ENCODE assay signal across 25 cellular contexts in the genomic region with DNA sequence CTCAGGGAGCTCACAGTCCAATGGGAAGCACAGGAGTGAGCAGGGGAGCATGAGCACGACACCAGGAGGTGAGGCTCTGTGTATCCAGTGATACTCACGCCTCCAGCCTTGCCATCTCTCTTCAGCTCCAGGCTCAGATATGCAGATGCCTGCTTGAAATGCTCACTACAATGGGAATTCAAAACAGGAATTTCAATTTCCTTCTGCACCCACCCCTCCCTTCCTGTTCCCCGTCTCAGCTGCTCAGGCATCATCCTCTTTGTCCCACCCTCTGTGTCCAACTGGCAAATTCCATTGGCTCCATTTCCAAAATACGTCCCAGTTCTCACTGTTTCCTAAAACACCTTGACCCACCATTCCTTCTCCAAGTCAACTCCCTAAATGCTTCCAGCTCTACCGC. TPM values are rescaled to one million over a fixed set of nuclear protein-coding genes. Genes with fewer than 3 reads are reported as not detected.
DNase-seq lines count a peak whose midpoint lies in the region; ATAC-seq, FAIRE-seq and TF ChIP-seq lines count a peak whose summit lies in the region.
"Had no signal": no experiment of that assay in that cellular context is flagged by ENCODE, and none has a peak within 500 bp of the region (broad histone marks: within the 10 kb centered on the region; RNA-seq: fewer than 3 reads in every experiment).

No MANE protein-coding gene starts in this region.

- no peaks in the 10 kb centered on the region for H4K20me1 ChIP-seq in HepG2 (ENCODE audit: insufficient read depth, low read length)

- H3K79me2 ChIP-seq in HepG2 (ENCODE audit: insufficient read depth, low read length) = no peaks in the 10 kb centered on the region

- 43% methylated on average over 5 of the region's 5 CpGs for whole genome bisulfite sequencing in liver
- 0% methylated on average over 4 of the region's 5 CpGs for WGBS in HepG2 (ENCODE audit: low lambda C conversion rate)
- 29 to 33% methylated on average over 5 of the region's 5 CpGs for WGBS in body of pancreas, 2 donors

- CTCF ChIA-PET in HepG2 (lab: Yijun Ruan, JAX; ENCODE audit: low intra/inter-chr PET ratio, low total read pairs) = no interaction called here

- no peak overlapping the region for H2AFZ ChIP-seq in HepG2 (ENCODE audit: low read length)

- H3K4me2 ChIP-seq in HepG2 (ENCODE audit: low read depth, low read length) = no peak overlapping the region

- H3K36me3 ChIP-seq in liver (ENCODE audit: control insufficient read depth in 4 of 4, insufficient read depth in 3 of 4, low read depth in 1 of 4, low read length in 3 of 4) (no peaks in the 10 kb centered on the region), HepG2 (replicated peaks in 1 of 2; ENCODE audit: control insufficient read depth in 1 of 2, insufficient read depth in 2 of 2, low read length in 2 of 2) (no peaks in the 10 kb centered on the region), upper lobe of right lung (no peaks in the 10 kb centered on the region), body of pancreas (replicated peaks in 1 of 2; ENCODE audit: insufficient read depth in 1 of 2, low read depth in 2 of 2) (no peaks in the 10 kb centered on the region)

- TF ChIP-seq POLR2A in HepG2 (IDR thresholded peaks at IDR 0.05; ENCODE audit: insufficient read depth in 1 of 2, low read depth in 2 of 2, low read length in 2 of 2) = no peak
- no peak for TF ChIP-seq POLR2A in body of pancreas (IDR thresholded peaks at IDR 0.05)

- peaks cover 0 to 7% (median 3%) of the 10 kb centered on the region in 4 donors for H3K9me3 ChIP-seq in liver (ENCODE audit: control insufficient read depth in 4 of 4, low read length in 3 of 4)
- no peaks in the 10 kb centered on the region for H3K9me3 ChIP-seq in HepG2 (ENCODE audit: low read length)
- H3K9me3 ChIP-seq in upper lobe of right lung = no peaks in the 10 kb centered on the region
- H3K9me3 ChIP-seq in body of pancreas = no peaks in the 10 kb centered on the region
- H3K9me3 ChIP-seq: Caco-2 had no signal

- POLR2A ChIA-PET in HepG2 (lab: Yijun Ruan, JAX) = no interaction called here

- TF ChIP-seq RAD21 in liver (IDR thresholded peaks at IDR 0.05) = no peak
- no peak for TF ChIP-seq RAD21 in HepG2 (CRISPR knock-in tag; IDR thresholded peaks at IDR 0.05)

- ATAC-seq in HepG2 (no peak), left lobe of liver (peak; percentile 48), upper lobe of right lung (peak; percentile 22), GM21367 (IDR thresholded peaks at IDR 0.05; ENCODE audit: unreplicated experiment) (no peak), body of pancreas (no peak)
- ATAC-seq: CD8-positive, alpha-beta T cell; HCT116 had no signal

- H3K4me3 ChIP-seq in liver (ENCODE audit: low read depth in 1 of 3, low read length in 3 of 3) (no peak overlapping the region), HepG2 (replicated peaks in 1 of 3; ENCODE audit: insufficient read depth in 1 of 3, low read depth in 2 of 3, low read length in 3 of 3) (no peak overlapping the region), fibroblast of pulmonary artery (replicated peaks; ENCODE audit: low read depth, low read length) (no peak overlapping the region), upper lobe of right lung (no peak overlapping the region), body of pancreas (no peak overlapping the region)
- H3K4me3 ChIP-seq: SK-N-MC had no signal

- intact Hi-C loops in HepG2 (cut with micrococcal nuclease; ENCODE audit: unreplicated experiment) (no loop called here), upper lobe of right lung (cut with DNase I) (no loop called here), body of pancreas (cut with DNase I) (no loop called here)

- peaks cover 0 to 2% (median 0%) of the 10 kb centered on the region in 4 donors for H3K27me3 ChIP-seq in liver (ENCODE audit: control insufficient read depth in 4 of 4, insufficient read depth in 4 of 4, low read length in 3 of 4)
- peaks cover 3 to 26% of the 10 kb centered on the region in 2 experiments; a peak in 4 of 5 replicates for H3K27me3 ChIP-seq in HepG2 (ENCODE audit: control insufficient read depth in 1 of 2, insufficient read depth in 2 of 2, low read length in 2 of 2)
- no peaks in the 10 kb centered on the region for H3K27me3 ChIP-seq in upper lobe of right lung
- H3K27me3 ChIP-seq in body of pancreas = no peaks in the 10 kb centered on the region

- in situ Hi-C loops in HepG2 (cut with HindIII; ENCODE audit: extremely low pct_ligation_motif_present, low pct_unique_long_range_greater_than_20kb) = no loop called here

- TF ChIP-seq CTCF in liver (IDR thresholded peaks at IDR 0.05; ENCODE audit: low read depth, low read length, missing input control) (no peak), HepG2 (CRISPR knock-in tag; IDR thresholded peaks at IDR 0.05) (no peak), fibroblast of pulmonary artery (IDR thresholded peaks at IDR 0.05; ENCODE audit: low read length, missing control alignments) (no peak), upper lobe of right lung (IDR thresholded peaks at IDR 0.05) (no peak), body of pancreas (IDR thresholded peaks at IDR 0.05) (no peak)

- BruUV-seq in HepG2 (replicated peaks; lab: Mats Ljungman, UMichigan) = no TSS peak

- no peak overlapping the region for H3K27ac ChIP-seq in liver (ENCODE audit: low read depth in 1 of 2, low read length in 2 of 2)
- no peak overlapping the region for H3K27ac ChIP-seq in HepG2 (ENCODE audit: extremely low read length, insufficient read depth, low read length)
- peak overlapping the region; percentile 17 for H3K27ac ChIP-seq in upper lobe of right lung
- no peak overlapping the region for H3K27ac ChIP-seq in body of pancreas
- H3K27ac ChIP-seq: C4-2B, HL-60, SK-N-MC had no signal

- DNase-seq in HepG2 (ENCODE audit: low spot score) (no peak), fibroblast of pulmonary artery (ENCODE audit: low read depth) (peak; percentile 3), left lobe of liver (ENCODE audit: low spot score) (no peak), upper lobe of right lung (no peak), body of pancreas (no peak), SIG-M5 treated with dmso at 0.1 percent for 504 hours (lab: John Stamatoyannopoulos, UW; ENCODE audit: unreplicated experiment) (no peak)
- DNase-seq: Caco-2; CD8-positive, alpha-beta T cell; GOT3; NCI-H1048; NCI-H1417; NCI-H1694; NCI-H2029 treated with DMSO at 0.1 percent for 48 hours; NCI-H2227 treated with DMSO at 0.1 percent for 48 hours; NCI-H526 treated with DMSO at 0.1 percent for 48 hours; RPMI8226; SHP77 treated with DMSO at 0.1 percent for 48 hours had no signal

- H3K4me1 ChIP-seq in liver (ENCODE audit: control insufficient read depth in 4 of 4, insufficient read depth in 4 of 4, low read length in 3 of 4) (no peaks in the 10 kb centered on the region), HepG2 (ENCODE audit: insufficient read depth, low read length) (no peaks in the 10 kb centered on the region), upper lobe of right lung (peaks cover 10% of the 10 kb centered on the region), body of pancreas (no peaks in the 10 kb centered on the region)
- H3K4me1 ChIP-seq: Caco-2 had no signal

- TF ChIP-seq EP300 in HepG2 (IDR thresholded peaks at IDR 0.05; ENCODE audit: low read depth in 2 of 2, low read length in 2 of 2) (no peak), HepG2 (CRISPR knock-in tag; IDR thresholded peaks at IDR 0.05; ENCODE audit: borderline replicate concordance) (no peak)

- H3K9ac ChIP-seq in liver (ENCODE audit: low read depth in 1 of 2, low read length in 2 of 2) (no peak overlapping the region), HepG2 (ENCODE audit: insufficient read depth, low read depth, low read length) (no peak overlapping the region)

- FAIRE-seq in HepG2 (lab: Jason Lieb, UNC) = no peak
- FAIRE-seq: A204.1, G401.6 had no signal

RNA-seq across cellular contexts. Expression of a gene that starts 58.9 kb away (rescaled TPM):
- total RNA-seq in liver (1 to 10 TPM; 1.7 to 2.9 TPM), HepG2 (2016; rRNA removed; fragmentation: Illumina TruSeq; extraction: Trizol) (112 and 118 TPM in 2 replicates), left lobe of liver (15.0 TPM), upper lobe of right lung (11.2 TPM), body of pancreas (10 to 100 TPM; 57.4 to 87.4 TPM)
- polyA plus RNA-seq in liver (10 to 100 TPM in 1 of 2 donors, 1 to 10 TPM in 1; 5.0 to 20.9 TPM), HepG2 (2011; rRNA removed) (79.1 and 79.3 TPM in 2 replicates)
- total RNA-seq in HepG2 (2016; cell fraction: cytosol; rRNA removed; fragmentation: Illumina TruSeq; extraction: Trizol; ENCODE audit: low read depth) = 24.1 and 26.6 TPM in 2 replicates
- total RNA-seq in HepG2 (2016; cell fraction: insoluble cytoplasmic fraction; rRNA removed; fragmentation: Illumina TruSeq; extraction: Trizol) = 117 and 122 TPM in 2 replicates
- total RNA-seq in HepG2 (2016; cell fraction: membrane; rRNA removed; fragmentation: Illumina TruSeq; extraction: Trizol) = 42.0 and 46.9 TPM in 2 replicates
- 44.1 and 50.6 TPM in 2 replicates for total RNA-seq in HepG2 (2016; cell fraction: nucleus; rRNA removed; fragmentation: Illumina TruSeq; extraction: Trizol)
- 111 and 159 TPM in 2 replicates for polyA plus RNA-seq in HepG2 (2011; cell fraction: cytosol; rRNA removed)
- 117 and 119 TPM in 2 replicates for polyA plus RNA-seq in HepG2 (2011; cell fraction: nucleus; rRNA removed)
- polyA plus RNA-seq in HepG2 (2012) = 56.3 and 79.3 TPM in 2 replicates
- polyA plus RNA-seq in HepG2 (2016; cell fraction: cytosol; fragmentation: Illumina TruSeq; extraction: Trizol; ENCODE audit: low read depth) = 32.5 and 36.0 TPM in 2 replicates
- 190 and 198 TPM in 2 replicates for polyA plus RNA-seq in HepG2 (2016; cell fraction: insoluble cytoplasmic fraction; fragmentation: Illumina TruSeq; extraction: Trizol; ENCODE audit: low read depth)
- polyA plus RNA-seq in HepG2 (2016; cell fraction: membrane; fragmentation: Illumina TruSeq; extraction: Trizol; ENCODE audit: low read depth) = 55.6 and 59.6 TPM in 2 replicates
- polyA plus RNA-seq in HepG2 (2016; cell fraction: nucleus; fragmentation: Illumina TruSeq; extraction: Trizol; ENCODE audit: insufficient read depth, low read depth) = 151 and 157 TPM in 2 replicates
- polyA minus RNA-seq in HepG2 (2011; rRNA and poly(A)+ RNA removed; ENCODE audit: low replicate concordance) = 7.8 and 69.7 TPM in 2 replicates
- 28.6 and 33.3 TPM in 2 replicates for polyA minus RNA-seq in HepG2 (2011; cell fraction: cytosol; rRNA and poly(A)+ RNA removed)
- 16.7 and 18.5 TPM in 2 replicates for polyA minus RNA-seq in HepG2 (2011; cell fraction: nucleus; rRNA and poly(A)+ RNA removed)

RNA-seq across cellular contexts. Expression of a gene that starts 59.4 kb away (rescaled TPM):
- 1 to 10 TPM; 3.6 to 6.4 TPM for total RNA-seq in liver
- polyA plus RNA-seq in liver = 10 to 100 TPM in 1 of 2 donors, 1 to 10 TPM in 1; 7.1 to 13.2 TPM
- 13.4 and 22.4 TPM in 2 replicates for total RNA-seq in HepG2 (2016; rRNA removed; fragmentation: Illumina TruSeq; extraction: Trizol)
- total RNA-seq in HepG2 (2016; cell fraction: cytosol; rRNA removed; fragmentation: Illumina TruSeq; extraction: Trizol; ENCODE audit: low read depth) = 8.3 and 9.2 TPM in 2 replicates
- 13.9 and 21.3 TPM in 2 replicates for total RNA-seq in HepG2 (2016; cell fraction: insoluble cytoplasmic fraction; rRNA removed; fragmentation: Illumina TruSeq; extraction: Trizol)
- total RNA-seq in HepG2 (2016; cell fraction: membrane; rRNA removed; fragmentation: Illumina TruSeq; extraction: Trizol) = 11.8 and 12.2 TPM in 2 replicates
- total RNA-seq in HepG2 (2016; cell fraction: nucleus; rRNA removed; fragmentation: Illumina TruSeq; extraction: Trizol) = 27.2 and 30.0 TPM in 2 replicates
- polyA plus RNA-seq in HepG2 (2011; rRNA removed) = 27.9 and 31.2 TPM in 2 replicates
- polyA plus RNA-seq in HepG2 (2011; cell fraction: cytosol; rRNA removed) = 15.5 and 22.9 TPM in 2 replicates
- 216 and 281 TPM in 2 replicates for polyA plus RNA-seq in HepG2 (2011; cell fraction: nucleus; rRNA removed)
- polyA plus RNA-seq in HepG2 (2012) = 14.5 and 21.6 TPM in 2 replicates
- 6.4 and 7.6 TPM in 2 replicates for polyA plus RNA-seq in HepG2 (2016; cell fraction: cytosol; fragmentation: Illumina TruSeq; extraction: Trizol; ENCODE audit: low read depth)
- polyA plus RNA-seq in HepG2 (2016; cell fraction: insoluble cytoplasmic fraction; fragmentation: Illumina TruSeq; extraction: Trizol; ENCODE audit: low read depth) = 16.6 and 20.5 TPM in 2 replicates
- polyA plus RNA-seq in HepG2 (2016; cell fraction: membrane; fragmentation: Illumina TruSeq; extraction: Trizol; ENCODE audit: low read depth) = 10.7 and 11.0 TPM in 2 replicates
- polyA plus RNA-seq in HepG2 (2016; cell fraction: nucleus; fragmentation: Illumina TruSeq; extraction: Trizol; ENCODE audit: insufficient read depth, low read depth) = 63.3 and 73.9 TPM in 2 replicates
- polyA minus RNA-seq in HepG2 (2011; rRNA and poly(A)+ RNA removed; ENCODE audit: low replicate concordance) = 6.4 and 37.9 TPM in 2 replicates
- 5.6 and 11.0 TPM in 2 replicates for polyA minus RNA-seq in HepG2 (2011; cell fraction: cytosol; rRNA and poly(A)+ RNA removed)
- 63.7 and 77.4 TPM in 2 replicates for polyA minus RNA-seq in HepG2 (2011; cell fraction: nucleus; rRNA and poly(A)+ RNA removed)
- 11.6 TPM for total RNA-seq in left lobe of liver
- 19.8 TPM for total RNA-seq in upper lobe of right lung
- 10 to 100 TPM; 12.9 to 30.6 TPM for total RNA-seq in body of pancreas

Comparison
In these comparisons a context has a peak if more than half of its experiments do, and no peak if none do; other contexts are left out.
1. ATAC-seq: peak in left lobe of liver (single experiment) and upper lobe of right lung (single experiment); none in HepG2 (single experiment), GM21367 (single experiment) and body of pancreas (single experiment).